8 cellular contexts compared by ENCODE assay signal in the genomic region with DNA sequence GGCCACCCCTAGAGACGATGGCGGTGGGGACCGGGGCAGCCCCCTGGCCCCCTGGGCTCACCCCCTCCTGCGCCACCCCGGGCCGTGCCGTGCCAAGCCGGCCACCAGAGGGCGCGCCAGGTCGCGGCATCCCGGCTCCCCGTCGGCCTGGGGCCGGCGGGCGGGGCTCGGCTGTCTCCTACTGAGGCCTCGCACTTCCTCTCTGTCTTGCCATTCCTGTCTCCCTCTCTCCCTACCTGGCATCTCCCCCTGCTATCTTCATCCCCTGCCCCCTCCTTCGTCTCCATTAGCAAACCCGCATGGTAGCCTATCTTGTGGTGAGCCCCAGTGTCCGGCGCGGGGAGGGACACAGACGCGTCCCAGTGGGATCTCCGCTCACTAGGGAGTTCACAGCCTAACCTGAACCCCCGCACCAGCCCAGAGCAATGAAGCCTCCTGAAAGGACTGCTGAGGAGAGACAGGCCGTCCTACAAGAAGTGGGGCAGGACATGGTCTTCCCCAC. TPM values are rescaled to one million over a fixed set of nuclear protein-coding genes. Genes with fewer than 3 reads are reported as not detected.
DNase-seq lines count a peak whose midpoint lies in the region; ATAC-seq and TF ChIP-seq lines count a peak whose summit lies in the region.

No MANE protein-coding gene starts in this region.

- POLR2A ChIA-PET in T-cell (lab: Charles Lee), result no interaction called here

- no peaks in the 10 kb centered on the region for H3K79me2 ChIP-seq in GM23338 (replicated peaks; ENCODE audit: insufficient read depth)

- 3% methylated on average over 29 of the region's 30 CpGs for WGBS in prostate gland
- WGBS in urinary bladder, result 3% methylated on average over 30 of the region's 30 CpGs

- intact Hi-C loops in left ventricle myocardium inferior (cut with micrococcal nuclease), result loop anchor here (5.0 kb wide), 1 partner anchor 148 kb away; no protein-coding TSS in a partner anchor
- intact Hi-C loops in prostate gland (cut with DNase I), result loop anchor here (2.0 kb wide), 2 partner anchors 145 to 177 kb away; no protein-coding TSS in a partner anchor

- ATAC-seq in GM23338, result peak; percentile 86
- peak; percentile 92 to 98 (median 96) for ATAC-seq in T-cell (replicated peaks in 1 of 4)

- H3K4me3 ChIP-seq in GM23338 (peak overlapping the region; percentile 57), adipocyte (ENCODE audit: low read length) (peak overlapping the region; percentile 71), left ventricle myocardium inferior (peak overlapping the region; percentile 63), prostate gland (peak overlapping the region; percentile 25 to 28), urinary bladder (ENCODE audit: low read depth, low read length) (peak overlapping the region; percentile 19)

- peak overlapping the region; percentile 55; the same call in 1 of the 2 replicates for H3K9ac ChIP-seq in ES-I3 (ENCODE audit: low read depth, low read length)
- peak overlapping the region; percentile 69 for H3K9ac ChIP-seq in adipocyte (ENCODE audit: low read length)

- H3K27ac ChIP-seq in GM23338 (ENCODE audit: low read depth), result no peak overlapping the region
- H3K27ac ChIP-seq in left ventricle myocardium inferior (replicated peaks), result no peak overlapping the region
- no peak overlapping the region for H3K27ac ChIP-seq in prostate gland
- no peak overlapping the region for H3K27ac ChIP-seq in urinary bladder (ENCODE audit: low read depth)

- TF ChIP-seq POLR2A in prostate gland (IDR thresholded peaks at IDR 0.05), result no peak

- H4K20me1 ChIP-seq in GM23338 (replicated peaks; ENCODE audit: insufficient read depth), result no peaks in the 10 kb centered on the region

- DNase-seq in GM23338 (ENCODE audit: low spot score), result peak; percentile 83
- DNase-seq in T-cell, result peak; percentile 17 to 73 (median 60)
- peak; percentile 82 for DNase-seq in adipocyte (ENCODE audit: low read depth)
- peak; percentile 74 for DNase-seq in left ventricle myocardium inferior
- peak; percentile 46 for DNase-seq in prostate gland (ENCODE audit: low spot score)

- H3F3A ChIP-seq in GM23338 (replicated peaks; ENCODE audit: low read depth), result 0 out of 2 replicates have a peak, but pooled peaks cover 3% of the 10 kb centered on the region

- H3K4me3 Mint-ChIP-seq in GM23338, result peak overlapping the region; percentile 66
- H3K4me3 Mint-ChIP-seq in T-cell, result peak overlapping the region; percentile 65 to 77 (median 76)

- H3K4me1 Mint-ChIP-seq in GM23338 (peaks cover 42% of the 10 kb centered on the region), T-cell (peaks cover 3 to 11% (median 4%) of the 10 kb centered on the region in 3 donors)

- H3K9me2 ChIP-seq in GM23338 (ENCODE audit: insufficient read depth), result no peaks in the 10 kb centered on the region

- no peaks in the 10 kb centered on the region; the same call in 2 of the 3 replicates for H3K9me3 Mint-ChIP-seq in GM23338
- no peaks in the 10 kb centered on the region for H3K9me3 Mint-ChIP-seq in T-cell

- H3K9me3 ChIP-seq in ES-I3 (ENCODE audit: control insufficient read depth, insufficient read depth, low read length) (no peaks in the 10 kb centered on the region), adipocyte (ENCODE audit: control insufficient read depth, low read length) (no peaks in the 10 kb centered on the region), left ventricle myocardium inferior (replicated peaks) (no peaks in the 10 kb centered on the region), prostate gland (no peaks in the 10 kb centered on the region)

- H3K4me2 ChIP-seq in GM23338, result peak overlapping the region; percentile 86

- no peak overlapping the region for H3K27ac Mint-ChIP-seq in GM23338
- H3K27ac Mint-ChIP-seq in T-cell, result no peak overlapping the region

- H3K36me3 ChIP-seq in ES-I3 (ENCODE audit: insufficient read depth, low read length) (no peaks in the 10 kb centered on the region), GM23338 (ENCODE audit: insufficient read depth) (no peaks in the 10 kb centered on the region), adipocyte (ENCODE audit: control insufficient read depth, insufficient read depth, low read length, severe bottlenecking) (no peaks in the 10 kb centered on the region), left ventricle myocardium inferior (no peaks in the 10 kb centered on the region), prostate gland (no peaks in the 10 kb centered on the region), urinary bladder (ENCODE audit: insufficient read depth) (no peaks in the 10 kb centered on the region)

- H3K27me3 ChIP-seq in GM23338 (ENCODE audit: insufficient read depth) (no peaks in the 10 kb centered on the region), adipocyte (replicated peaks; ENCODE audit: control insufficient read depth, insufficient read depth, low read length) (peaks cover 3% of the 10 kb centered on the region), left ventricle myocardium inferior (ENCODE audit: low read depth) (no peaks in the 10 kb centered on the region), prostate gland (replicated peaks; ENCODE audit: insufficient read depth) (no peaks in the 10 kb centered on the region)

- H3K36me3 Mint-ChIP-seq in GM23338 (ENCODE audit: low read depth), result no peaks in the 10 kb centered on the region; the same call in 2 of the 3 replicates
- no peaks in the 10 kb centered on the region for H3K36me3 Mint-ChIP-seq in T-cell

- H3K27me3 Mint-ChIP-seq in GM23338 (ENCODE audit: insufficient read depth, low read depth, poor library complexity) (peaks cover 22% of the 10 kb centered on the region), T-cell (peaks cover 15 to 20% of the 10 kb centered on the region in 2 donors)

- TF ChIP-seq CTCF in GM23338 (conservative IDR thresholded peaks at IDR 0.05; ENCODE audit: low read depth in 2 of 2) (peak; percentile 87 to 93), LNCAP (IDR thresholded peaks at IDR 0.05) (peak; percentile 99), left ventricle myocardium inferior (IDR thresholded peaks at IDR 0.05; ENCODE audit: borderline replicate concordance) (peak; percentile 98), prostate gland (IDR thresholded peaks at IDR 0.05) (peak; percentile 90 to 96 (median 92))

- CTCF ChIA-PET in T-cell (lab: Charles Lee), result interaction anchor here (0.6 to 1.5 kb wide), 4 partner anchors 93 to 525 kb away, joined by 3 to 8 read pairs (median 4); no protein-coding TSS in a partner anchor

- H2AFZ ChIP-seq in GM23338, result peak overlapping the region; percentile 99

- H3K4me1 ChIP-seq in ES-I3 (ENCODE audit: insufficient read depth, low read length) (peaks cover 16% of the 10 kb centered on the region), GM23338 (ENCODE audit: insufficient read depth) (peaks cover 27% of the 10 kb centered on the region), adipocyte (ENCODE audit: control insufficient read depth, insufficient read depth, low read length) (peaks cover 11% of the 10 kb centered on the region), left ventricle myocardium inferior (peaks cover 24% of the 10 kb centered on the region), prostate gland (replicated peaks) (no peaks in the 10 kb centered on the region), urinary bladder (ENCODE audit: insufficient read depth) (no peaks in the 10 kb centered on the region)

TF ChIP-seq in GM23338, 12 proteins besides CTCF, POLR2A, EP300 and RAD21 (continues in another document):
- TF ChIP-seq ZNF114 (CRISPR knock-in tag; IDR thresholded peaks at IDR 0.05) (no peak), NANOG (IDR thresholded peaks at IDR 0.05; ENCODE audit: borderline replicate concordance) (no peak), POLR2AphosphoS5 (IDR thresholded peaks at IDR 0.05; ENCODE audit: low read depth) (no peak), JUNB (IDR thresholded peaks at IDR 0.05; ENCODE audit: unreplicated experiment) (no peak), CREB1 (CRISPR knock-in tag; IDR thresholded peaks at IDR 0.05; ENCODE audit: low read depth) (0 out of 2 replicates have a peak, but pooled peaks have one; percentile 52)
- TF ChIP-seq, protein P1, sequence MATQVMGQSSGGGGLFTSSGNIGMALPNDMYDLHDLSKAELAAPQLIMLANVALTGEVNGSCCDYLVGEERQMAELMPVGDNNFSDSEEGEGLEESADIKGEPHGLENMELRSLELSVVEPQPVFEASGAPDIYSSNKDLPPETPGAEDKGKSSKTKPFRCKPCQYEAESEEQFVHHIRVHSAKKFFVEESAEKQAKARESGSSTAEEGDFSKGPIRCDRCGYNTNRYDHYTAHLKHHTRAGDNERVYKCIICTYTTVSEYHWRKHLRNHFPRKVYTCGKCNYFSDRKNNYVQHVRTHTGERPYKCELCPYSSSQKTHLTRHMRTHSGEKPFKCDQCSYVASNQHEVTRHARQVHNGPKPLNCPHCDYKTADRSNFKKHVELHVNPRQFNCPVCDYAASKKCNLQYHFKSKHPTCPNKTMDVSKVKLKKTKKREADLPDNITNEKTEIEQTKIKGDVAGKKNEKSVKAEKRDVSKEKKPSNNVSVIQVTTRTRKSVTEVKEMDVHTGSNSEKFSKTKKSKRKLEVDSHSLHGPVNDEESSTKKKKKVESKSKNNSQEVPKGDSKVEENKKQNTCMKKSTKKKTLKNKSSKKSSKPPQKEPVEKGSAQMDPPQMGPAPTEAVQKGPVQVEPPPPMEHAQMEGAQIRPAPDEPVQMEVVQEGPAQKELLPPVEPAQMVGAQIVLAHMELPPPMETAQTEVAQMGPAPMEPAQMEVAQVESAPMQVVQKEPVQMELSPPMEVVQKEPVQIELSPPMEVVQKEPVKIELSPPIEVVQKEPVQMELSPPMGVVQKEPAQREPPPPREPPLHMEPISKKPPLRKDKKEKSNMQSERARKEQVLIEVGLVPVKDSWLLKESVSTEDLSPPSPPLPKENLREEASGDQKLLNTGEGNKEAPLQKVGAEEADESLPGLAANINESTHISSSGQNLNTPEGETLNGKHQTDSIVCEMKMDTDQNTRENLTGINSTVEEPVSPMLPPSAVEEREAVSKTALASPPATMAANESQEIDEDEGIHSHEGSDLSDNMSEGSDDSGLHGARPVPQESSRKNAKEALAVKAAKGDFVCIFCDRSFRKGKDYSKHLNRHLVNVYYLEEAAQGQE (IDR thresholded peaks at IDR 0.05; ENCODE audit: unreplicated experiment), result no peak
- TF ChIP-seq, protein P2, sequence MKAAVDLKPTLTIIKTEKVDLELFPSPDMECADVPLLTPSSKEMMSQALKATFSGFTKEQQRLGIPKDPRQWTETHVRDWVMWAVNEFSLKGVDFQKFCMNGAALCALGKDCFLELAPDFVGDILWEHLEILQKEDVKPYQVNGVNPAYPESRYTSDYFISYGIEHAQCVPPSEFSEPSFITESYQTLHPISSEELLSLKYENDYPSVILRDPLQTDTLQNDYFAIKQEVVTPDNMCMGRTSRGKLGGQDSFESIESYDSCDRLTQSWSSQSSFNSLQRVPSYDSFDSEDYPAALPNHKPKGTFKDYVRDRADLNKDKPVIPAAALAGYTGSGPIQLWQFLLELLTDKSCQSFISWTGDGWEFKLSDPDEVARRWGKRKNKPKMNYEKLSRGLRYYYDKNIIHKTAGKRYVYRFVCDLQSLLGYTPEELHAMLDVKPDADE (IDR thresholded peaks at IDR 0.05), result no peak

RNA-seq across cellular contexts. Expression of a gene that starts 29.8 kb away (rescaled TPM):
- 1.7 and 2.2 TPM in 2 replicates for total RNA-seq in GM23338 (2014; rRNA removed; shearing (Covaris generic))
- polyA plus RNA-seq in GM23338 (2016; fragmentation: Nextera tagmentation; extraction: Ambion mirVana) (7.5 and 9.7 TPM in 2 replicates), urinary bladder (0.68 TPM)
- total RNA-seq in T-cell (not detected), left ventricle myocardium inferior (1.6 TPM), prostate gland (1 to 10 TPM in 1 of 2 donors, not detected in 1; 2.8 TPM), urinary bladder (1.4 TPM)

Comparison
In these comparisons a context has a peak if more than half of its experiments do, and no peak if none do; other contexts are left out.
1. H3K4me3 ChIP-seq: peak in every context shown above with its lines; median percentile 71 in adipocyte; 63 in left ventricle myocardium inferior; 57 in GM23338; 26 in prostate gland; 19 in urinary bladder.